ENCODE assay signal across 8 cellular contexts in the genomic region with DNA sequence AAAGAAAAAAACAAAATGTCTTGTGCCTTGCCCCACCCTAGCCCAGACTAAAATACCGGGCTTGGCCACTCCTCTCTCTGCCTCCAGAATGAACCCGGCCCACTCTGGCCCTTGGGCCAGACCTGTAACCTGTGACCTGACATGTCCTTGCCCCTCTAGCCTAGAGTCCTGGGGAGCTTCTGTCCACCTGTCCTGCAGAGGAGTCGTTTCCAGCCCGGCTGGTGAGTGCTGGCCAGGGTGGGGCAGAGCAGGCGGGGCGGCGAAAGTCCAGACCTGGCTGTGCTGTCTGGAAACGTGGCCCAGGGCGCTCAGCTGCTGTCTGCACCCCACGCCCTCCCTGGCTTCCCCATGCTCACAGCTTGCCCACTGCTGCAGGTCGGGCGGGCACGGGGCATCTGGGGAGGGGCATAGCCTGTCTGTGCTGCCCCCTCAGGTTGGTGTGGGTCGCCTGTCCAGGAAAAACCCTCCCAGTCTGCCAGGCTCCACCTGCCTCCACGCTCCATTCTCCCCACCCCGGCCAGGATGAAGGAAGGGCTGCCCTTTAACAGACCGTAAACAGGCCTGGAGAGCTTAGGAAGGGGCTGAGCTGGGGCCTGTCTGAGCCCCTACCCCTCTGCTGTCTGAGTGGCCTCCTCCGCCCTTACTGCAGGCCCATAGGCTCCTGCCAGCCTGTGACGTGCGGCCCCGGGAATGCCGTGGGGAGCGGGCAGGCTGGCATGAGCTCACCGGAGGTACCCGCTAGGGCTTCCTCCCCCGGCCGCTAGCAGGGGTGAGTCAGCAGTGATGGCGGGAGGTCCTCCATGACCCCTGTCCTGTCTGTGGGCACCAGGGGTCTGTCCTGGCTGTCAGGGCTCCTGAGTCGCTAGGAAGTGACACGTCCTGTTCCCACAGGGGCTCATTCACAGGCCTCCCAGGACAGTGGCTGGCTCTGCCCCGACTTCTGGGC. TPM values are rescaled to one million over a fixed set of nuclear protein-coding genes. Genes with fewer than 3 reads are reported as not detected.
A peak's percentile ranks its signal among the peaks of the same experiment; 100 is the strongest.
DNase-seq lines count a peak whose midpoint lies in the region; ATAC-seq and TF ChIP-seq lines count a peak whose summit lies in the region.

No MANE protein-coding gene starts in this region.

- CTCF ChIA-PET in PC-9 (lab: Charles Lee), result interaction anchor here (1.0 kb wide), 1 partner anchor 9 kb away, joined by 3 read pairs; no protein-coding TSS in a partner anchor

- H3K4me1 Mint-ChIP-seq in dendritic cell treated with granulocyte-macrophage colony-stimulating factor and Interleukin-4, amounts not matched to agents 40 ng/mL and 50 ng/mL, for 4 days (ENCODE audit: low read depth), result peaks cover 88% of the 10 kb centered on the region

- H3K4me1 ChIP-seq in PC-9 (replicated peaks; ENCODE audit: insufficient read depth), result peaks cover 15% of the 10 kb centered on the region
- peaks cover 47% of the 10 kb centered on the region for H3K4me1 ChIP-seq in mucosa of descending colon (ENCODE audit: low read depth)

- TF ChIP-seq CTCF in PC-9 (conservative IDR thresholded peaks at IDR 0.05) (no peak), mucosa of descending colon (IDR thresholded peaks at IDR 0.05) (no peak)

- peak overlapping the region; percentile 87 for H3K4me2 ChIP-seq in PC-9

- no peaks in the 10 kb centered on the region for H3K9me3 Mint-ChIP-seq in dendritic cell treated with granulocyte-macrophage colony-stimulating factor and Interleukin-4, amounts not matched to agents 40 ng/mL and 50 ng/mL, for 4 days

- 0 out of 2 replicates have a peak, but pooled peaks cover 4% of the 10 kb centered on the region for H4K20me1 ChIP-seq in PC-9 (ENCODE audit: insufficient read depth)

- no peaks in the 10 kb centered on the region for H3K27me3 ChIP-seq in PC-9 (ENCODE audit: insufficient read depth, low read depth)

- intact Hi-C loops in PC-9 (cut with micrococcal nuclease; ENCODE audit: unreplicated experiment) (loop anchor here (2.0 kb wide), 1 partner anchor 16 kb away; the partner anchor contains the start of gene PNPLA2), mucosa of descending colon (cut with DNase I, micrococcal nuclease) (no loop called here)
- intact Hi-C loops in dendritic cell treated with granulocyte-macrophage colony-stimulating factor and Interleukin-4, amounts not matched to agents 40 ng/mL and 50 ng/mL, for 4 days (cut with micrococcal nuclease), result no loop called here

- H2AFZ ChIP-seq in PC-9, result no peak overlapping the region

- H3K27ac ChIP-seq in PC-9, result peak overlapping the region; percentile 78

- peaks cover 31% of the 10 kb centered on the region for H3K27me3 Mint-ChIP-seq in dendritic cell treated with granulocyte-macrophage colony-stimulating factor and Interleukin-4, amounts not matched to agents 40 ng/mL and 50 ng/mL, for 4 days

- H3F3A ChIP-seq in PC-9 (ENCODE audit: insufficient read depth, low read depth), result peaks cover 22% of the 10 kb centered on the region; the same call in 1 of the 2 replicates

- POLR2A ChIA-PET in PC-9 (lab: Charles Lee; ENCODE audit: unreplicated experiment), result interaction anchor here (0.5 to 1.2 kb wide), 13 partner anchors 8 to 275 kb away, joined by 3 to 13 read pairs (median 5); partner anchors contain the start of genes PNPLA2 and TSPAN4

- H3K27ac Mint-ChIP-seq in dendritic cell treated with granulocyte-macrophage colony-stimulating factor and Interleukin-4, amounts not matched to agents 40 ng/mL and 50 ng/mL, for 4 days, result peak overlapping the region; percentile 58

- H3K4me3 Mint-ChIP-seq in dendritic cell treated with granulocyte-macrophage colony-stimulating factor and Interleukin-4, amounts not matched to agents 40 ng/mL and 50 ng/mL, for 4 days, result peak overlapping the region; percentile 71

- peak; percentile 64 for ATAC-seq in mucosa of descending colon

- H3K9me3 ChIP-seq in PC-9 (ENCODE audit: insufficient read depth, low read depth) (no peaks in the 10 kb centered on the region), mucosa of descending colon (no peaks in the 10 kb centered on the region)

- peaks cover 12% of the 10 kb centered on the region for H3K79me2 ChIP-seq in PC-9 (ENCODE audit: low read depth)

- H3K36me3 Mint-ChIP-seq in dendritic cell treated with granulocyte-macrophage colony-stimulating factor and Interleukin-4, amounts not matched to agents 40 ng/mL and 50 ng/mL, for 4 days (ENCODE audit: low read depth), result peaks cover 41% of the 10 kb centered on the region

- H3K9me2 ChIP-seq in PC-9 (ENCODE audit: insufficient read depth), result no peaks in the 10 kb centered on the region

- H3K36me3 ChIP-seq in PC-9 (ENCODE audit: low read depth), result no peaks in the 10 kb centered on the region
- H3K36me3 ChIP-seq in mucosa of descending colon (ENCODE audit: low read depth), result no peaks in the 10 kb centered on the region

- TSS peak; percentile 76 for BruUV-seq in PC-9 (replicated peaks; lab: Mats Ljungman, UMichigan)

- DNase-seq in CD1c-positive myeloid dendritic cell (ENCODE audit: extremely low spot score) (peak; percentile 57), PC-9 (peak; percentile 83 to 88), mucosa of descending colon (peak; percentile 85 to 88 (median 86)), NCI-H510A treated with DMSO at 0.1 percent for 48 hours (lab: John Stamatoyannopoulos, UW) (no peak), iPS-NIHi7 (ENCODE audit: extremely low spot score) (no peak), NCI-H1694 treated with DMSO at 0.1 percent for 48 hours (lab: John Stamatoyannopoulos, UW) (no peak)
- no peak for DNase-seq in stimulated activated CD4-positive, alpha-beta T cell treated with anti-CD3 and anti-CD28 coated beads, Interleukin-12 subunit alpha, Interleukin-12 subunit beta, amount 100 ng/mL, for 4 hours

- H3K4me3 ChIP-seq in PC-9 (peak overlapping the region; percentile 67; the same call in 1 of the 2 replicates), mucosa of descending colon (no peak overlapping the region)

RNA-seq across cellular contexts. Expression of gene CD151, which starts 1.9 kb away (rescaled TPM):
- total RNA-seq in PC-9 (2021) (184 and 199 TPM in 2 replicates), mucosa of descending colon (100 to 1,000 TPM; 364 to 415 (median 378) TPM)

RNA-seq across cellular contexts. Expression of gene CRACR2B, which starts 6.9 kb away (rescaled TPM):
- total RNA-seq in PC-9 (2021) (17.5 and 21.2 TPM in 2 replicates), mucosa of descending colon (100 to 1,000 TPM in 2 of 3 donors, 10 to 100 TPM in 1; 43.5 to 137 (median 129) TPM)

RNA-seq across cellular contexts. Expression of gene POLR2L, which starts 7.7 kb away (rescaled TPM):
- total RNA-seq in PC-9 (2021) (87.4 and 99.7 TPM in 2 replicates), mucosa of descending colon (10 to 100 TPM; 67.1 to 86.8 (median 82.1) TPM)

RNA-seq across cellular contexts. Expression of gene TSPAN4, which starts 8.0 kb away (rescaled TPM):
- total RNA-seq in PC-9 (2021), result 30.4 and 43.6 TPM in 2 replicates
- 10 to 100 TPM in 2 of 3 donors, 1 to 10 TPM in 1; 9.2 to 42.4 (median 24.7) TPM for total RNA-seq in mucosa of descending colon

RNA-seq across cellular contexts. Expression of gene PNPLA2, which starts 15.9 kb away (rescaled TPM):
- total RNA-seq in PC-9 (2021) (137 and 142 TPM in 2 replicates), mucosa of descending colon (100 to 1,000 TPM; 138 to 253 (median 167) TPM)

Comparison
In these comparisons a context has a peak if more than half of its experiments do, and no peak if none do; other contexts are left out.
1. DNase-seq: peak in CD1c-positive myeloid dendritic cell (single experiment), PC-9 (2 of 2) and mucosa of descending colon (3 of 3); none in NCI-H510A treated with DMSO at 0.1 percent for 48 hours (single experiment), iPS-NIHi7 (single experiment), NCI-H1694 treated with DMSO at 0.1 percent for 48 hours (single experiment) and stimulated activated CD4-positive, alpha-beta T cell treated with anti-CD3 and anti-CD28 coated beads, Interleukin-12 subunit alpha, Interleukin-12 subunit beta, amount 100 ng/mL, for 4 hours (single experiment).